12 cellular contexts compared by ENCODE assay signal in the genomic region with DNA sequence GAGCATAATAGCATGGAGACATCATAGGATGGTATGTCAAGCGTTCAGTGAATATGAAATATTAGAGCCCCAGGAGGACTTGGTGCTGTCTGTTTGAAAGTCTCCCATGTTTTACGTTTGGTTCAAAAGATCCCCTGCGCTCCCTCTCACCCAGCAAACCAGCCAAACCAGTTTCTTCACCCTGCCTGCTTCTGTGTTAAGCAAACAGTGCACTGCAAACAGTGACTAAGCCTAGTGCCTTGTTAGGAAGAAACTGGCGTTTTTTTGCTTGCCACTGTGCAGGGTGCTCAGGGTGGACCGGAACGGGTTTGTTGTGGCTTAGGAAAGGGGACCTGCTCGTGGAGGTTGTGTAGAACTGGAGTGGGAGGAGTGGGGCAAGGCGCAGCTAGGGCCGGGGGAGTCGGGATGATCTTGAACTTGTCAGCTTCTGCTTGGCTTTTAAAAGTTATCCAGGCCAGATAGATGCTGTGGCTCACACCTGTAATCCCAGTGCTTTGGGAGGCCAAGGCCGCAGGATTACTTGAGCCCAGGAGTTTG. TPM values are rescaled to one million over a fixed set of nuclear protein-coding genes. Genes with fewer than 3 reads are reported as not detected.
DNase-seq lines count a peak whose midpoint lies in the region; ATAC-seq, FAIRE-seq and TF ChIP-seq lines count a peak whose summit lies in the region.
"Had no signal": no experiment of that assay in that cellular context is flagged by ENCODE, and none has a peak within 500 bp of the region (broad histone marks: within the 10 kb centered on the region; RNA-seq: fewer than 3 reads in every experiment).

No MANE protein-coding gene starts in this region.

- H3K27ac Mint-ChIP-seq in GM23338: peak overlapping the region; percentile 97
- H3K27ac Mint-ChIP-seq: activated CD4-positive, alpha-beta T cell treated with anti-CD3 and anti-CD28 coated beads for 36 hours had no signal

- peak overlapping the region; percentile 39 for H3K4ac ChIP-seq in trophoblast cell (ENCODE audit: low read depth, low read length)

- H3K27me3 Mint-ChIP-seq in GM23338 (ENCODE audit: insufficient read depth, low read depth, poor library complexity): peaks cover 15% of the 10 kb centered on the region

- H3F3A ChIP-seq in GM23338 (replicated peaks; ENCODE audit: low read depth): peaks cover 16% of the 10 kb centered on the region; the same call in 1 of the 2 replicates

- H4K91ac ChIP-seq in trophoblast cell (ENCODE audit: low read depth, low read length): peak overlapping the region; percentile 89

- H2BK5ac ChIP-seq in trophoblast cell (ENCODE audit: low read depth, low read length, poor library complexity): peak overlapping the region; percentile 62

- H3K4me1 Mint-ChIP-seq in GM23338: peaks cover 72% of the 10 kb centered on the region

- no CpG with 5 or more reads among the region's 11 CpGs for WGBS in trophoblast cell (ENCODE audit: extremely low coverage, insufficient coverage, insufficient read length)

- peak overlapping the region; percentile 77 for H2BK120ac ChIP-seq in trophoblast cell (ENCODE audit: insufficient read depth, low read length, poor library complexity)

- no peak overlapping the region for H3K23ac ChIP-seq in trophoblast cell (ENCODE audit: low read length)

- H2AFZ ChIP-seq in GM23338: no peak overlapping the region
- H2AFZ ChIP-seq in trophoblast cell (ENCODE audit: insufficient read depth, low read length, poor library complexity): no peak overlapping the region

- H4K8ac ChIP-seq in trophoblast cell (ENCODE audit: low read depth, low read length): peak overlapping the region; percentile 45

- no peaks in the 10 kb centered on the region for H3K9me3 ChIP-seq in trophoblast cell (ENCODE audit: insufficient read depth, low read depth, low read length)
- H3K9me3 ChIP-seq: ascending aorta had no signal

- H3K36me3 ChIP-seq in GM23338 (ENCODE audit: insufficient read depth): peaks cover 11% of the 10 kb centered on the region; the same call in 1 of the 2 replicates
- H3K36me3 ChIP-seq in trophoblast cell (ENCODE audit: control insufficient read depth in 1 of 2, insufficient read depth in 2 of 2, low read length in 2 of 2): peaks cover 7 to 13% of the 10 kb centered on the region in 2 experiments
- H3K36me3 ChIP-seq: ascending aorta had no signal

- peaks cover 61% of the 10 kb centered on the region for H3K4me1 ChIP-seq in GM23338 (ENCODE audit: insufficient read depth)
- peaks cover 27 to 35% of the 10 kb centered on the region in 2 experiments for H3K4me1 ChIP-seq in trophoblast cell (ENCODE audit: control insufficient read depth in 1 of 2, insufficient read depth in 2 of 2, low read length in 2 of 2)
- H3K4me1 ChIP-seq: ascending aorta had no signal

- H3K4me3 ChIP-seq in GM23338 (peak overlapping the region; percentile 41), trophoblast cell (ENCODE audit: low read depth, low read length) (peak overlapping the region; percentile 45)
- H3K4me3 ChIP-seq: ascending aorta had no signal

- no peak for TF ChIP-seq CTCF in GM23338 (conservative IDR thresholded peaks at IDR 0.05; ENCODE audit: low read depth in 2 of 2)

- H3K27me3 ChIP-seq in GM23338 (ENCODE audit: insufficient read depth) (no peaks in the 10 kb centered on the region), trophoblast cell (ENCODE audit: insufficient read depth, low read length) (no peaks in the 10 kb centered on the region)
- H3K27me3 ChIP-seq: ascending aorta had no signal

- H3K36me3 Mint-ChIP-seq in GM23338 (ENCODE audit: low read depth): peaks cover 52% of the 10 kb centered on the region

- DNase-seq in GM23338 (ENCODE audit: low spot score): peak; percentile 94
- peak; percentile 54 for DNase-seq in NCI-H2196 treated with DMSO at 0.1 percent for 48 hours (lab: John Stamatoyannopoulos, UW; ENCODE audit: unreplicated experiment)
- DNase-seq in epithelial cell of prostate (ENCODE audit: low read depth, low spot score): peak; percentile 87
- peak; percentile 96 to 99 for DNase-seq in trophoblast cell
- DNase-seq in glomerular visceral epithelial cell (ENCODE audit: extremely low spot score): no peak
- no peak for DNase-seq in stimulated activated CD4-positive, alpha-beta T cell treated with anti-CD3 and anti-CD28 coated beads, Interleukin-12 subunit alpha, Interleukin-12 subunit beta, amount 100 ng/mL, for 4 hours
- no peak for DNase-seq in DMS114 treated with DMSO at 0.1 percent for 48 hours (lab: John Stamatoyannopoulos, UW; ENCODE audit: unreplicated experiment)
- DNase-seq in frontal cortex (ENCODE audit: low spot score in 2 of 2): no peak
- DNase-seq: activated CD4-positive, alpha-beta T cell treated with anti-CD3 and anti-CD28 coated beads for 36 hours; EL; retina had no signal

- H4K20me1 ChIP-seq in GM23338 (replicated peaks; ENCODE audit: insufficient read depth): peaks cover 31% of the 10 kb centered on the region

- peak overlapping the region; percentile 71 for H3K27ac ChIP-seq in GM23338 (ENCODE audit: low read depth)
- peak overlapping the region; percentile 100 for H3K27ac ChIP-seq in epithelial cell of prostate
- peak overlapping the region; percentile 88 for H3K27ac ChIP-seq in trophoblast cell (ENCODE audit: low read depth, low read length)
- H3K27ac ChIP-seq: ascending aorta had no signal

- H3K79me2 ChIP-seq in GM23338 (replicated peaks; ENCODE audit: insufficient read depth) (peaks cover 85% of the 10 kb centered on the region), trophoblast cell (ENCODE audit: control insufficient read depth, insufficient read depth, low read length, poor library complexity) (peaks cover 21% of the 10 kb centered on the region)

- no peaks in the 10 kb centered on the region for H3K9me2 ChIP-seq in GM23338 (ENCODE audit: insufficient read depth)

- H2BK12ac ChIP-seq in trophoblast cell (ENCODE audit: low read length): peak overlapping the region; percentile 66

- no peak overlapping the region for H3K14ac ChIP-seq in trophoblast cell (ENCODE audit: low read length)

- ATAC-seq in GM23338: peak; percentile 76
- ATAC-seq: activated CD4-positive, alpha-beta T cell treated with anti-CD3 and anti-CD28 coated beads for 36 hours had no signal

- no peak overlapping the region for H2AK5ac ChIP-seq in trophoblast cell (ENCODE audit: low read length)

- H3K79me1 ChIP-seq in trophoblast cell (ENCODE audit: low read length): peaks cover 13% of the 10 kb centered on the region

- H3K4me2 ChIP-seq in GM23338: peak overlapping the region; percentile 78
- peak overlapping the region; percentile 67 for H3K4me2 ChIP-seq in trophoblast cell (ENCODE audit: low read length)

- FAIRE-seq in frontal cortex (lab: Jason Lieb, UNC): no peak

- H4K12ac ChIP-seq in trophoblast cell (ENCODE audit: low read depth, low read length): no peak overlapping the region

- H3K9me3 Mint-ChIP-seq in GM23338: no peaks in the 10 kb centered on the region

- H3K4me3 Mint-ChIP-seq in GM23338: peak overlapping the region; percentile 61
- H3K4me3 Mint-ChIP-seq: activated CD4-positive, alpha-beta T cell treated with anti-CD3 and anti-CD28 coated beads for 36 hours had no signal

- H3K9ac ChIP-seq in trophoblast cell (ENCODE audit: low read length): no peak overlapping the region

- no peak overlapping the region for H3K18ac ChIP-seq in trophoblast cell (ENCODE audit: low read length)

TF ChIP-seq in GM23338, 12 proteins besides CTCF, POLR2A, EP300 and RAD21 (continues in another document):
- TF ChIP-seq STAT1 (IDR thresholded peaks at IDR 0.05; ENCODE audit: unreplicated experiment): no peak
- TF ChIP-seq, protein P1, sequence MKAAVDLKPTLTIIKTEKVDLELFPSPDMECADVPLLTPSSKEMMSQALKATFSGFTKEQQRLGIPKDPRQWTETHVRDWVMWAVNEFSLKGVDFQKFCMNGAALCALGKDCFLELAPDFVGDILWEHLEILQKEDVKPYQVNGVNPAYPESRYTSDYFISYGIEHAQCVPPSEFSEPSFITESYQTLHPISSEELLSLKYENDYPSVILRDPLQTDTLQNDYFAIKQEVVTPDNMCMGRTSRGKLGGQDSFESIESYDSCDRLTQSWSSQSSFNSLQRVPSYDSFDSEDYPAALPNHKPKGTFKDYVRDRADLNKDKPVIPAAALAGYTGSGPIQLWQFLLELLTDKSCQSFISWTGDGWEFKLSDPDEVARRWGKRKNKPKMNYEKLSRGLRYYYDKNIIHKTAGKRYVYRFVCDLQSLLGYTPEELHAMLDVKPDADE (IDR thresholded peaks at IDR 0.05): no peak

RNA-seq across cellular contexts. Expression of a gene that starts 7.7 kb away (rescaled TPM):
- 142 TPM in 2 replicates for total RNA-seq in GM23338 (2014; rRNA removed; shearing (Covaris generic))
- polyA plus RNA-seq in GM23338 (2016; fragmentation: Nextera tagmentation; extraction: Ambion mirVana): 58.1 and 64.1 TPM in 2 replicates
- 212 and 221 TPM in 2 replicates for polyA plus RNA-seq in trophoblast cell (2013)
- total RNA-seq in frontal cortex: 1.6 TPM
- total RNA-seq: ascending aorta had no signal

Comparison
In these comparisons a context has a peak if more than half of its experiments do, and no peak if none do; other contexts are left out.
1. DNase-seq: peak in GM23338 (single experiment), NCI-H2196 treated with DMSO at 0.1 percent for 48 hours (single experiment), epithelial cell of prostate (single experiment) and trophoblast cell (2 of 2); none in glomerular visceral epithelial cell (single experiment), stimulated activated CD4-positive, alpha-beta T cell treated with anti-CD3 and anti-CD28 coated beads, Interleukin-12 subunit alpha, Interleukin-12 subunit beta, amount 100 ng/mL, for 4 hours (single experiment), DMS114 treated with DMSO at 0.1 percent for 48 hours (single experiment) and frontal cortex (0 of 2).
2. RNA of a gene that starts 7.7 kb away (total RNA-seq): 142 TPM in GM23338; 1.6 TPM in frontal cortex (single experiment); every median in the first group is over 10 times any median in the second.
3. Peak in every context shown above with its lines, with median percentiles within 50 percentile points of each other: H3K27ac ChIP-seq.